ENCODE assay signal across 8 cellular contexts in the genomic region with DNA sequence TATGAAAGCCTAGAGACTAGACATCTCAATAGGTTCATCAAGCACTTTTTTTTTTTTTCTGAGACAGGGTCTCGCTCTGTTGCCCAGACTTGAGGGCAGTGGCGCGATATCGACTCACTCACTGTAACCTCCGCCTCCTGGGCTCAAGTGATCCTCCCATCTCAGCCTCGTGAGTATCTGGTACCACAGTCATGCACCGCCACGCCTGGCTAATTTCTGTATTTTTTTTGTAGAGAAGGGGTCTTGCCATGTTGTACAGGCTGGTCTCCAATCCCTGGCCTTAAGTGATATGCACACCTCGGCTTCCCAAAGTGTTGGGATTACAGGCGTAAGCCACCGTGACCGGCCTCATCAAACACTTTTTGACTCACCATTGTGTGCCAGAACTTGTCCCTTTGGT. TPM values are rescaled to one million over a fixed set of nuclear protein-coding genes. Genes with fewer than 3 reads are reported as not detected.
DNase-seq lines count a peak whose midpoint lies in the region; ATAC-seq, FAIRE-seq and TF ChIP-seq lines count a peak whose summit lies in the region.

No MANE protein-coding gene starts in this region.

- no peaks in the 10 kb centered on the region for H3K9me3 ChIP-seq in effector memory CD4-positive, alpha-beta T cell (ENCODE audit: control insufficient read depth, low read length)
- no peaks in the 10 kb centered on the region for H3K9me3 ChIP-seq in ovary

- DNase-seq in NAMALWA (ENCODE audit: low spot score) (peak; percentile 92), ovary (no peak), dermis blood vessel endothelial cell (no peak), HTR-8/SVneo (ENCODE audit: insufficient read length, low spot score) (no peak)
- no peak for DNase-seq in effector memory CD4-positive, alpha-beta T cell
- DNase-seq in stimulated activated CD4-positive, alpha-beta T cell treated with anti-CD3 and anti-CD28 coated beads, Interleukin-4, amount 100 ng/mL, for 24 hours, result no peak

- no peak for FAIRE-seq in HTR-8/SVneo (lab: Jason Lieb, UNC)

- H3K36me3 ChIP-seq in effector memory CD4-positive, alpha-beta T cell (ENCODE audit: control insufficient read depth, insufficient read depth, low read length), result peaks cover 19% of the 10 kb centered on the region
- H3K36me3 ChIP-seq in ovary, result no peaks in the 10 kb centered on the region

- TF ChIP-seq CTCF in ovary (IDR thresholded peaks at IDR 0.05), result no peak

- ATAC-seq in GM18498 (IDR thresholded peaks at IDR 0.05; ENCODE audit: unreplicated experiment), result peak; percentile 26
- no peak for ATAC-seq in HG03159 (IDR thresholded peaks at IDR 0.05; ENCODE audit: unreplicated experiment)

- 50 to 64% (median 63%) methylated on average over 12 of the region's 12 CpGs for WGBS in ovary, 3 donors

- no peak for TF ChIP-seq POLR2A in ovary (IDR thresholded peaks at IDR 0.05)

- no peaks in the 10 kb centered on the region for H3K27me3 ChIP-seq in effector memory CD4-positive, alpha-beta T cell (replicated peaks; ENCODE audit: control insufficient read depth, insufficient read depth, low read length, poor library complexity, severe bottlenecking)
- no peaks in the 10 kb centered on the region for H3K27me3 ChIP-seq in ovary

- peak overlapping the region; percentile 72 for H3K27ac ChIP-seq in effector memory CD4-positive, alpha-beta T cell (ENCODE audit: insufficient read depth, low read length, poor library complexity, severe bottlenecking)
- peak overlapping the region; percentile 39 to 55 for H3K27ac ChIP-seq in ovary

- peak overlapping the region; percentile 79 for H3K4me3 ChIP-seq in effector memory CD4-positive, alpha-beta T cell (ENCODE audit: insufficient read depth, low read depth, low read length, poor library complexity, severe bottlenecking)
- peak overlapping the region; percentile 59 for H3K4me3 ChIP-seq in ovary

- TF ChIP-seq EP300 in ovary (IDR thresholded peaks at IDR 0.05), result no peak

- intact Hi-C loops in ovary (cut with DNase I), result loop anchor here in 2 of 4 donors (2.0 to 10.0 kb wide), 3 partner anchors 17 to 217 kb away; no protein-coding TSS in a partner anchor

- peaks cover 5% of the 10 kb centered on the region for H3K4me1 ChIP-seq in effector memory CD4-positive, alpha-beta T cell (ENCODE audit: control insufficient read depth, insufficient read depth, low read length, poor library complexity, severe bottlenecking)
- peaks cover 4% of the 10 kb centered on the region for H3K4me1 ChIP-seq in ovary (ENCODE audit: insufficient read depth)

RNA-seq across cellular contexts. Expression of gene GPATCH4, which starts 0.6 kb away (rescaled TPM):
- 10 to 100 TPM; 11.1 to 45.1 (median 22.8) TPM for total RNA-seq in ovary
- 10 to 100 TPM; 10.0 to 22.0 TPM for polyA plus RNA-seq in ovary
- 16.7 and 28.2 TPM in 2 replicates for total RNA-seq in dermis blood vessel endothelial cell

RNA-seq across cellular contexts. Expression of gene NAXE, which starts 10.3 kb away (rescaled TPM):
- 10 to 100 TPM; 43.5 to 85.4 (median 65.4) TPM for total RNA-seq in ovary
- 10 to 100 TPM; 57.8 to 75.0 TPM for polyA plus RNA-seq in ovary
- 77.6 and 95.1 TPM in 2 replicates for total RNA-seq in dermis blood vessel endothelial cell

RNA-seq across cellular contexts. Expression of gene HAPLN2, which starts 17.3 kb away (rescaled TPM):
- total RNA-seq in ovary (1 to 10 TPM in 5 of 7 donors, under 1 TPM in 2; 0.30 to 1.9 (median 1.2) TPM), dermis blood vessel endothelial cell (not detected in 2 replicates)
- polyA plus RNA-seq in ovary, result 1 to 10 TPM in 1 of 2 donors, not detected in 1; 1.1 TPM

RNA-seq across cellular contexts. Expression of gene TTC24, which starts 22.4 kb away (rescaled TPM):
- total RNA-seq in ovary (under 1 TPM in 1 of 7 donors, not detected in 6; 0.15 TPM), dermis blood vessel endothelial cell (not detected in 2 replicates)
- polyA plus RNA-seq in ovary, result under 1 TPM in 1 of 2 donors, not detected in 1; 0.12 TPM

RNA-seq across cellular contexts. Expression of gene IQGAP3, which starts 29.5 kb away (rescaled TPM):
- 1 to 10 TPM in 1 of 7 donors, under 1 TPM in 5, not detected in 1; 0.05 to 1.2 (median 0.30) TPM for total RNA-seq in ovary
- under 1 TPM; 0.18 to 0.60 TPM for polyA plus RNA-seq in ovary
- 7.3 and 37.9 TPM in 2 replicates for total RNA-seq in dermis blood vessel endothelial cell
